ENCODE assay signal across 8 cellular contexts in genomic region chr3:88032245-88032644, GRCh38. TPM values are rescaled to one million over a fixed set of nuclear protein-coding genes. Genes with fewer than 3 reads are reported as not detected.
DNase-seq lines count a peak whose midpoint lies in the region; ATAC-seq and TF ChIP-seq lines count a peak whose summit lies in the region.

No MANE protein-coding gene starts in this region.

- H3K4me2 ChIP-seq in OCI-LY7 (ENCODE audit: low read length), result peak overlapping the region; percentile 77

- H3K4me3 ChIP-seq in OCI-LY7 (ENCODE audit: low read depth, low read length, poor library complexity, severe bottlenecking) (peak overlapping the region; percentile 65), lower leg skin (ENCODE audit: low read depth, poor library complexity, severe bottlenecking) (no peak overlapping the region)

- ATAC-seq in HG02981 (IDR thresholded peaks at IDR 0.05; ENCODE audit: unreplicated experiment), result no peak

- H3K9me3 Mint-ChIP-seq in T-helper 2 cell treated with Interferon-gamma antibody and Interleukin-4, amounts not matched to agents 5 μg/mL and 100 μg/mL, for 36 hours, result no peaks in the 10 kb centered on the region

- CTCF ChIA-PET in OCI-LY7 (lab: Charles Lee; ENCODE audit: unreplicated experiment), result interaction anchor here (0.9 kb wide), 1 partner anchor 26 kb away, joined by 3 read pairs; the partner anchor contains the start of gene CGGBP1

- H4K20me1 ChIP-seq in OCI-LY7 (ENCODE audit: insufficient read depth, low read length), result no peaks in the 10 kb centered on the region

- peak overlapping the region; percentile 82 for H3K4me3 Mint-ChIP-seq in T-helper 2 cell treated with Interferon-gamma antibody and Interleukin-4, amounts not matched to agents 5 μg/mL and 100 μg/mL, for 36 hours

- POLR2A ChIA-PET in OCI-LY7 (lab: Charles Lee), result interaction anchor here (0.9 to 2.7 kb wide), 8 partner anchors 11 to 118 kb away, joined by 3 to 18 read pairs (median 6); partner anchors contain the start of genes CGGBP1 and ZNF654

- no peak for TF ChIP-seq CTCF in OCI-LY7 (conservative IDR thresholded peaks at IDR 0.05; ENCODE audit: low read length)
- TF ChIP-seq CTCF in lower leg skin (IDR thresholded peaks at IDR 0.05), result no peak

- H3K9me2 ChIP-seq in OCI-LY7 (ENCODE audit: insufficient read depth, low read length), result no peaks in the 10 kb centered on the region

- H3K4me1 Mint-ChIP-seq in T-helper 2 cell treated with Interferon-gamma antibody and Interleukin-4, amounts not matched to agents 5 μg/mL and 100 μg/mL, for 36 hours (ENCODE audit: low read depth), result peaks cover 35% of the 10 kb centered on the region

- peak overlapping the region; percentile 80 for H3K27ac Mint-ChIP-seq in T-helper 2 cell treated with Interferon-gamma antibody and Interleukin-4, amounts not matched to agents 5 μg/mL and 100 μg/mL, for 36 hours

- H3K36me3 ChIP-seq in OCI-LY7 (ENCODE audit: insufficient read depth, low read length), result no peaks in the 10 kb centered on the region

- BruUV-seq in OCI-LY7 (replicated peaks; lab: Mats Ljungman, UMichigan), result no TSS peak

- TF ChIP-seq POLR2A in lower leg skin (IDR thresholded peaks at IDR 0.05), result no peak

- H3K27ac ChIP-seq in OCI-LY7 (ENCODE audit: low read depth, low read length, poor library complexity, severe bottlenecking) (no peak overlapping the region), substantia nigra (ENCODE audit: low read depth, low read length, poor library complexity, severe bottlenecking) (peak overlapping the region; percentile 14)

- DNase-seq in T-helper 2 cell treated with Interferon-gamma antibody and Interleukin-4, amounts not matched to agents 5 μg/mL and 100 μg/mL, for 36 hours (ENCODE audit: low spot score), result no peak
- DNase-seq in T-helper 2 cell (no peak), OCI-LY7 (ENCODE audit: low spot score) (no peak), fibroblast of peridontal ligament (ENCODE audit: extremely low read depth) (peak; percentile 34), substantia nigra (lab: John Stamatoyannopoulos, UW) (no peak), lower leg skin (ENCODE audit: low spot score in 2 of 2) (no peak), SIG-M5 (lab: John Stamatoyannopoulos, UW) (no peak)

- H3K4me1 ChIP-seq in OCI-LY7 (ENCODE audit: insufficient read depth, low read length, poor library complexity, severe bottlenecking), result peaks cover 19% of the 10 kb centered on the region

- H3K27me3 Mint-ChIP-seq in T-helper 2 cell treated with Interferon-gamma antibody and Interleukin-4, amounts not matched to agents 5 μg/mL and 100 μg/mL, for 36 hours (ENCODE audit: low read depth), result no peaks in the 10 kb centered on the region

- H3K36me3 Mint-ChIP-seq in T-helper 2 cell treated with Interferon-gamma antibody and Interleukin-4, amounts not matched to agents 5 μg/mL and 100 μg/mL, for 36 hours (ENCODE audit: low read depth), result no peaks in the 10 kb centered on the region

- intact Hi-C loops in OCI-LY7 (cut with micrococcal nuclease; ENCODE audit: unreplicated experiment) (loop anchor here (2.0 kb wide), 1 partner anchor 21 kb away; no protein-coding TSS in a partner anchor), lower leg skin (cut with DNase I; ENCODE audit: low total_unique reads) (no loop called here)

- peak overlapping the region; percentile 97 for H2AFZ ChIP-seq in OCI-LY7 (ENCODE audit: low read length)

- no peaks in the 10 kb centered on the region for H3K9me3 ChIP-seq in OCI-LY7 (ENCODE audit: low read length)

- H3K79me2 ChIP-seq in OCI-LY7 (ENCODE audit: insufficient read depth, low read depth, low read length), result no peaks in the 10 kb centered on the region

- 18 to 19% methylated on average over 2 of the region's 2 CpGs for WGBS in lower leg skin, 2 donors

RNA-seq across cellular contexts. Expression of gene CGGBP1, which starts 26.6 kb away (rescaled TPM):
- total RNA-seq in OCI-LY7 (2014; rRNA removed; shearing (Covaris generic)), result 52.8 and 54.4 TPM in 2 replicates
- 76.0 and 99.3 TPM in 2 replicates for total RNA-seq in OCI-LY7 (2022)
- 10 to 100 TPM; 28.6 to 39.9 (median 34.9) TPM for total RNA-seq in lower leg skin

RNA-seq across cellular contexts. Expression of gene ZNF654, which starts 26.8 kb away (rescaled TPM):
- 5.4 and 5.6 TPM in 2 replicates for total RNA-seq in OCI-LY7 (2014; rRNA removed; shearing (Covaris generic))
- total RNA-seq in OCI-LY7 (2022) (13.3 and 18.5 TPM in 2 replicates), lower leg skin (10 to 100 TPM; 12.1 to 19.4 (median 16.3) TPM)
